1 cellular context compared by ENCODE assay signal in genomic region chr9:131618071-131618479, GRCh38.
TF ChIP-seq lines count a peak whose summit lies in the region.

No MANE protein-coding gene starts in this region.

TF ChIP-seq in SK-N-SH treated with all-trans-retinoic acid at 6 μM for 48 hours, 23 proteins besides CTCF, POLR2A, EP300 and RAD21 (continued from another document):
- TF ChIP-seq PATZ1 (CRISPR knock-in tag; IDR thresholded peaks at IDR 0.05; ENCODE audit: borderline replicate concordance) (no peak), OSR1 (CRISPR knock-in tag; IDR thresholded peaks at IDR 0.05) (no peak), ZNF565 (CRISPR knock-in tag; conservative IDR thresholded peaks at IDR 0.05; ENCODE audit: low read depth) (no peak)
